Comparison of ENCODE assay signal across 8 cellular contexts in the genomic region with DNA sequence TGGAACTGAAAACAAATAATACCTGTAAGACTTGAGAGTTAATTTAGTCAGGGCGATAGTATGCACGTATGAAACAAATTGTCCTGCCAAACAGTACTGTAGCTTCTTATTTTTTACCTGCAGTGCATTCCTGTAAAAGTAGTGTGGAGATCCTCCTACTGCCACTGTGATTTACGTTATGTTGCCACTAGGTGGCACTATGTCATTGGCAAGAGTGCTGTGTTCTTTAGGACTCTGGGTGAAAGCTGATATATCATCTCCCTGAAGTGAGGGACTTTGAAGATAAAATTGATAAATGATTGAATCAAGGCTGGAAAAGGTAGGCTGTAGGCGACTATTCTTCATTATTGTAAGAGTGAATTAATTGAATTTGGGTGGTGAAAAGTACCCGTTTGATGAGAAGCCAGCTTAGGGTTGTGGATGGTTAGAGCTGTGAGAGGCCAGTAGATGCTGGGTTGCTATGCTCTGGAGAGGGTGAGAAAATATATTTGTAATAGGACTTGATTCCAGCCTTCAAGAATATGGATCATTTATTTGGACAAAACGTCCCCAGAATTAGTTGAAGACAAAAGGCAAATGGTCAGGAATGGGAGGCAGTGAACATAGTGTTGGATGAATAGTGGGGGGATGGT. TPM values are rescaled to one million over a fixed set of nuclear protein-coding genes. Genes with fewer than 3 reads are reported as not detected.
DNase-seq lines count a peak whose midpoint lies in the region; ATAC-seq and TF ChIP-seq lines count a peak whose summit lies in the region.
"Not testable (repeated sequence)": the region's sequence is repeated elsewhere in the genome, so short reads cannot be mapped to it uniquely, and the experiment has no call there.

No MANE protein-coding gene starts in this region.

- H3K4me3 Mint-ChIP-seq in CD4-positive, CD25-positive, alpha-beta regulatory T cell; activated T-helper 1 cell treated with anti-CD3 and anti-CD28 coated beads, Interleukin-12 subunit alpha, Interleukin-12 subunit beta, Interleukin-2, Interleukin-4 antibody, amounts not matched to agents 30 ng/mL and 10 ng/mL and 1 ng/mL, durations not matched to agents 14 hours and 24 hours and 36 hours; endothelial cell (ENCODE audit: unreplicated experiment): not testable (repeated sequence)

- not testable (repeated sequence) for H3K4me1 Mint-ChIP-seq in CD4-positive, CD25-positive, alpha-beta regulatory T cell; activated T-helper 1 cell treated with anti-CD3 and anti-CD28 coated beads, Interleukin-12 subunit alpha, Interleukin-12 subunit beta, Interleukin-2, Interleukin-4 antibody, amounts not matched to agents 30 ng/mL and 10 ng/mL and 1 ng/mL, durations not matched to agents 14 hours and 24 hours and 36 hours (ENCODE audit: low read depth); endothelial cell (ENCODE audit: unreplicated experiment)

- intact Hi-C loops in activated T-helper 1 cell treated with anti-CD3 and anti-CD28 coated beads, Interleukin-12 subunit alpha, Interleukin-12 subunit beta, Interleukin-2, Interleukin-4 antibody, amounts not matched to agents 30 ng/mL and 10 ng/mL and 1 ng/mL, durations not matched to agents 14 hours and 24 hours and 36 hours (cut with micrococcal nuclease); mucosa of descending colon (cut with DNase I, micrococcal nuclease): not testable (repeated sequence)

- not testable (repeated sequence) for TF ChIP-seq CTCF in endothelial cell (IDR thresholded peaks at IDR 0.05; ENCODE audit: unreplicated experiment); mucosa of descending colon (IDR thresholded peaks at IDR 0.05)

- H3K9me3 Mint-ChIP-seq in CD4-positive, CD25-positive, alpha-beta regulatory T cell; activated T-helper 1 cell treated with anti-CD3 and anti-CD28 coated beads, Interleukin-12 subunit alpha, Interleukin-12 subunit beta, Interleukin-2, Interleukin-4 antibody, amounts not matched to agents 30 ng/mL and 10 ng/mL and 1 ng/mL, durations not matched to agents 14 hours and 24 hours and 36 hours; endothelial cell (ENCODE audit: unreplicated experiment): not testable (repeated sequence)

- peak; percentile 74 to 94 for ATAC-seq in CD4-positive, CD25-positive, alpha-beta regulatory T cell (ENCODE audit: low read depth in 2 of 2)
- peak; percentile 87 for ATAC-seq in GM19397 (IDR thresholded peaks at IDR 0.05; ENCODE audit: unreplicated experiment)
- ATAC-seq in HG02885 (IDR thresholded peaks at IDR 0.05; ENCODE audit: poor library complexity, unreplicated experiment) = peak; percentile 89
- peak; percentile 96 for ATAC-seq in SK-N-SH treated with all-trans-retinoic acid at 6 μM for 48 hours
- ATAC-seq in mucosa of descending colon = peak; percentile 97

- H3K4me3 ChIP-seq in CD4-positive, CD25-positive, alpha-beta regulatory T cell (ENCODE audit: low read depth, low read length); mucosa of descending colon: not testable (repeated sequence)

- H3K9me3 ChIP-seq in CD4-positive, CD25-positive, alpha-beta regulatory T cell (ENCODE audit: control insufficient read depth in 2 of 2, low read length in 2 of 2); mucosa of descending colon: not testable (repeated sequence)

- H3K36me3 Mint-ChIP-seq in CD4-positive, CD25-positive, alpha-beta regulatory T cell; activated T-helper 1 cell treated with anti-CD3 and anti-CD28 coated beads, Interleukin-12 subunit alpha, Interleukin-12 subunit beta, Interleukin-2, Interleukin-4 antibody, amounts not matched to agents 30 ng/mL and 10 ng/mL and 1 ng/mL, durations not matched to agents 14 hours and 24 hours and 36 hours (ENCODE audit: low read depth); endothelial cell (ENCODE audit: low read depth, unreplicated experiment): not testable (repeated sequence)

- H3K27ac ChIP-seq in CD4-positive, CD25-positive, alpha-beta regulatory T cell (ENCODE audit: insufficient read depth, low read length, poor library complexity, severe bottlenecking) = not testable (repeated sequence)

- H3K27ac Mint-ChIP-seq in CD4-positive, CD25-positive, alpha-beta regulatory T cell; activated T-helper 1 cell treated with anti-CD3 and anti-CD28 coated beads, Interleukin-12 subunit alpha, Interleukin-12 subunit beta, Interleukin-2, Interleukin-4 antibody, amounts not matched to agents 30 ng/mL and 10 ng/mL and 1 ng/mL, durations not matched to agents 14 hours and 24 hours and 36 hours; endothelial cell (ENCODE audit: unreplicated experiment): not testable (repeated sequence)

- not testable (repeated sequence) for H3K36me3 ChIP-seq in CD4-positive, CD25-positive, alpha-beta regulatory T cell (ENCODE audit: control insufficient read depth, insufficient read depth, low read length); mucosa of descending colon (ENCODE audit: low read depth)

- H3K27me3 Mint-ChIP-seq in CD4-positive, CD25-positive, alpha-beta regulatory T cell; activated T-helper 1 cell treated with anti-CD3 and anti-CD28 coated beads, Interleukin-12 subunit alpha, Interleukin-12 subunit beta, Interleukin-2, Interleukin-4 antibody, amounts not matched to agents 30 ng/mL and 10 ng/mL and 1 ng/mL, durations not matched to agents 14 hours and 24 hours and 36 hours (ENCODE audit: insufficient read depth); endothelial cell (ENCODE audit: unreplicated experiment): not testable (repeated sequence)

- H3K4me1 ChIP-seq in CD4-positive, CD25-positive, alpha-beta regulatory T cell (ENCODE audit: control insufficient read depth, insufficient read depth, low read length, poor library complexity, severe bottlenecking); mucosa of descending colon (ENCODE audit: low read depth): not testable (repeated sequence)

- DNase-seq in CD4-positive, CD25-positive, alpha-beta regulatory T cell = peak in 2 of 3 donors; percentile 6 to 42
- DNase-seq in activated T-helper 1 cell treated with anti-CD3 and anti-CD28 coated beads, Interleukin-12 subunit alpha, Interleukin-12 subunit beta, Interleukin-2, Interleukin-4 antibody, amounts not matched to agents 30 ng/mL and 10 ng/mL and 1 ng/mL, durations not matched to agents 14 hours and 24 hours and 36 hours (ENCODE audit: low spot score) = peak; percentile 19
- peak; percentile 17 for DNase-seq in endothelial cell (ENCODE audit: low spot score)
- DNase-seq in mucosa of descending colon = peak in 1 of 3 donors; percentile 66
- DNase-seq in stimulated activated CD8-positive, alpha-beta memory T cell treated with anti-CD3 and anti-CD28 coated beads, Interleukin-15, amount 100 ng/mL, for 1 hour (ENCODE audit: low read depth) = peak; percentile 15

- not testable (repeated sequence) for H3K27me3 ChIP-seq in CD4-positive, CD25-positive, alpha-beta regulatory T cell (ENCODE audit: control insufficient read depth, insufficient read depth, low read length)

RNA-seq across cellular contexts. Expression of gene GOLGA6L10, which starts 16.5 kb away (rescaled TPM):
- total RNA-seq in CD4-positive, CD25-positive, alpha-beta regulatory T cell = 2.3 TPM
- polyA plus RNA-seq in CD4-positive, CD25-positive, alpha-beta regulatory T cell = under 1 TPM in 3 of 4 donors, not detected in 1; 0.06 to 0.15 (median 0.08) TPM
- total RNA-seq in activated T-helper 1 cell treated with anti-CD3 and anti-CD28 coated beads, Interleukin-12 subunit alpha, Interleukin-12 subunit beta, Interleukin-2, Interleukin-4 antibody, amounts not matched to agents 30 ng/mL and 10 ng/mL and 1 ng/mL, durations not matched to agents 14 hours and 24 hours and 36 hours = 0.32 and 1.2 TPM in 2 replicates
- total RNA-seq in endothelial cell (ENCODE audit: unreplicated experiment) = 0.28 TPM
- total RNA-seq in mucosa of descending colon = 1 to 10 TPM in 2 of 3 donors, under 1 TPM in 1; 0.92 to 3.6 (median 3.1) TPM
